19 cellular contexts compared by ENCODE assay signal in the genomic region with DNA sequence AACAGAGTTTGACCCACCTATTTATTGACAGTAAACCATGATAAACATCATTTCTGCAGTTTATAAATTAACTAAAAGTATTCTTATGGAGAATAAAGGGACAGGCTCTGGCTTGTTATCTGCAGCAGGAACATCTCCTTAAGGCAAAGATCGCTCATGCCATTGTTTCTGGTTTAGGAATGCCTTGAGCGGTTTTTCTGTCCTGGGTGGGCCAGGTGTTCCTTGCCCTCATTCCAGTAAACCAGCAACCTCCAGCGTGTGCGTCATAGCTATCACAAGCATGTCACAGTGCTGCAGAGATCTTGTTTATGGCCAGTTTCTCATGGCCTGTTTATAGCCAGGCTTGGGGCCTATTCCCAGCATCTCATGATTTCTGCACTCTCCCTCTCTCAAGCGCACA.
"Had no signal": no experiment of that assay in that cellular context is flagged by ENCODE, and none has a peak within 500 bp of the region (broad histone marks: within the 10 kb centered on the region; RNA-seq: fewer than 3 reads in every experiment).

No MANE protein-coding gene starts in this region.

- H3K9me3 ChIP-seq: colonic mucosa, esophagus muscularis mucosa, lower lobe of right lung had no signal

- ATAC-seq: effector memory CD8-positive, alpha-beta T cell; gastroesophageal sphincter; heart left ventricle; left cardiac atrium; left lung; left ventricle myocardium superior; lower lobe of right lung; naive thymus-derived CD4-positive, alpha-beta T cell had no signal

- H3K4me3 ChIP-seq: colonic mucosa, esophagus muscularis mucosa, gastroesophageal sphincter, heart left ventricle, hepatocyte, left lung, lower lobe of right lung had no signal

- H3K79me2 ChIP-seq: hepatocyte had no signal

- H3K4me2 ChIP-seq: hepatocyte had no signal

- H3K4me1 ChIP-seq: colonic mucosa, esophagus muscularis mucosa, gastroesophageal sphincter, heart left ventricle, left lung, lower lobe of right lung had no signal

- H3K27ac ChIP-seq: colonic mucosa, esophagus muscularis mucosa, gastroesophageal sphincter, heart left ventricle, hepatocyte, left lung, lower lobe of right lung had no signal

- H2AFZ ChIP-seq: hepatocyte had no signal

- H3K27me3 ChIP-seq: colonic mucosa, esophagus muscularis mucosa, gastroesophageal sphincter, hepatocyte, left lung had no signal

- DNase-seq: colonic mucosa; cortex of kidney; effector CD8-positive, alpha-beta T cell; effector memory CD8-positive, alpha-beta T cell; endodermal cell; heart left ventricle; hypothalamus; immature natural killer cell; islet precursor cell; left cardiac atrium; left lung; left ventricle myocardium superior; lower lobe of right lung; mesendoderm; midbrain; naive thymus-derived CD4-positive, alpha-beta T cell had no signal

- H3K36me3 ChIP-seq: colonic mucosa, esophagus muscularis mucosa, gastroesophageal sphincter, heart left ventricle, left lung, lower lobe of right lung had no signal
